8 cellular contexts compared by ENCODE assay signal in the genomic region with DNA sequence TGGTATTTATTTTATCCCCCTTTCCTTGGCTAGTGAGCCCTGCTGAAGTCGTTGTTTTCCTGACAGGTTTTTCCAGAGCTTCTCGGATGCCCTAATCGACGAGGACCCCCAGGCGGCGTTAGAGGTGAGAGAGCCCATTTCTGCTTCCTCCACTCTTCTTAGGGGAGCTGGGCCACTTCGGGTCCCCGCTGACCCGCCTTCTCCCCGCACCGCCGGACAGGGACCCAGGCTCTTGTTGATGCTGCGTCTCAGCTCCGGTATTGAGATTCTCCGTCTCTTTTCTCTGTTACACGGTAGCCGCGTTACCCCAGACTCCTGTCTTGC. TPM values are rescaled to one million over a fixed set of nuclear protein-coding genes. Genes with fewer than 3 reads are reported as not detected.
DNase-seq lines count a peak whose midpoint lies in the region; ATAC-seq, FAIRE-seq and TF ChIP-seq lines count a peak whose summit lies in the region.

No MANE protein-coding gene starts in this region.

- peaks cover 15% of the 10 kb centered on the region for H3K36me3 ChIP-seq in CD4-positive, CD25-positive, alpha-beta regulatory T cell (ENCODE audit: control insufficient read depth, insufficient read depth, low read length)
- H3K36me3 ChIP-seq in body of pancreas (replicated peaks in 1 of 2; ENCODE audit: insufficient read depth in 1 of 2, low read depth in 2 of 2), result no peaks in the 10 kb centered on the region
- peaks cover 0 to 12% of the 10 kb centered on the region in 2 experiments; a peak in 2 of 5 replicates for H3K36me3 ChIP-seq in HepG2 (replicated peaks in 1 of 2; ENCODE audit: control insufficient read depth in 1 of 2, insufficient read depth in 2 of 2, low read length in 2 of 2)
- H3K36me3 ChIP-seq in tibial nerve, result peaks cover 0 to 30% (median 0%) of the 10 kb centered on the region in 3 donors

- no peak for DNase-seq in CD4-positive, CD25-positive, alpha-beta regulatory T cell
- DNase-seq in body of pancreas (no peak), HepG2 (ENCODE audit: low spot score) (no peak), tibial nerve (ENCODE audit: low spot score in 2 of 2) (no peak), occipital lobe (lab: John Stamatoyannopoulos, UW) (no peak), NCI-H1694 treated with DMSO at 0.1 percent for 48 hours (lab: John Stamatoyannopoulos, UW) (no peak)

- H3K27ac Mint-ChIP-seq in CD4-positive, CD25-positive, alpha-beta regulatory T cell, result no peak overlapping the region

- in situ Hi-C loops in HepG2 (cut with HindIII; ENCODE audit: extremely low pct_ligation_motif_present, low pct_unique_long_range_greater_than_20kb), result loop anchor here (10.0 kb wide), 1 partner anchor 58 kb away; no protein-coding TSS in a partner anchor

- peak overlapping the region; percentile 80 for H3K4me2 ChIP-seq in HepG2 (ENCODE audit: low read depth, low read length)

- ATAC-seq in CD4-positive, CD25-positive, alpha-beta regulatory T cell (ENCODE audit: low read depth in 2 of 2), result peak; percentile 3 to 7
- peak; percentile 34 for ATAC-seq in GM19452 (IDR thresholded peaks at IDR 0.05; ENCODE audit: unreplicated experiment)
- peak; percentile 35 for ATAC-seq in HG03432 (IDR thresholded peaks at IDR 0.05; ENCODE audit: unreplicated experiment)
- peak; percentile 2 for ATAC-seq in body of pancreas
- ATAC-seq in HepG2, result peak; percentile 51

- no peaks in the 10 kb centered on the region for H3K27me3 ChIP-seq in CD4-positive, CD25-positive, alpha-beta regulatory T cell (ENCODE audit: control insufficient read depth, insufficient read depth, low read length)
- H3K27me3 ChIP-seq in body of pancreas (no peaks in the 10 kb centered on the region), HepG2 (ENCODE audit: control insufficient read depth in 1 of 2, insufficient read depth in 2 of 2, low read length in 2 of 2) (no peaks in the 10 kb centered on the region; a peak in 1 of 5 replicates), tibial nerve (no peaks in the 10 kb centered on the region)

- FAIRE-seq in HepG2 (lab: Jason Lieb, UNC), result no peak

- peaks cover 59% of the 10 kb centered on the region for H3K79me2 ChIP-seq in HepG2 (ENCODE audit: insufficient read depth, low read length)

- peak overlapping the region; percentile 98 for H3K9ac ChIP-seq in HepG2 (ENCODE audit: insufficient read depth, low read depth, low read length)

- H3K9me3 ChIP-seq in CD4-positive, CD25-positive, alpha-beta regulatory T cell (ENCODE audit: control insufficient read depth in 2 of 2, low read length in 2 of 2), result no peaks in the 10 kb centered on the region
- H3K9me3 ChIP-seq in body of pancreas (no peaks in the 10 kb centered on the region), HepG2 (ENCODE audit: low read length) (no peaks in the 10 kb centered on the region), tibial nerve (no peaks in the 10 kb centered on the region)

- 1% methylated on average over 18 of the region's 18 CpGs for WGBS in body of pancreas, 2 donors
- WGBS in HepG2 (ENCODE audit: low lambda C conversion rate), result 0% methylated on average over 18 of the region's 18 CpGs
- 0 to 1% methylated on average over 18 of the region's 18 CpGs for WGBS in tibial nerve, 2 donors

- H4K20me1 ChIP-seq in HepG2 (ENCODE audit: insufficient read depth, low read length), result no peaks in the 10 kb centered on the region

- H3K9me3 Mint-ChIP-seq in CD4-positive, CD25-positive, alpha-beta regulatory T cell, result no peaks in the 10 kb centered on the region

- peaks cover 9% of the 10 kb centered on the region for H3K36me3 Mint-ChIP-seq in CD4-positive, CD25-positive, alpha-beta regulatory T cell

- H3K27me3 Mint-ChIP-seq in CD4-positive, CD25-positive, alpha-beta regulatory T cell, result no peaks in the 10 kb centered on the region

- POLR2A ChIA-PET in HepG2 (lab: Yijun Ruan, JAX), result interaction anchor here (0.6 to 3.3 kb wide), 20 partner anchors 9 to 315 kb away, joined by 3 to 94 read pairs (median 4); a partner anchor contains a TSS

- peak overlapping the region; percentile 95 for H3K27ac ChIP-seq in CD4-positive, CD25-positive, alpha-beta regulatory T cell (ENCODE audit: insufficient read depth, low read length, poor library complexity, severe bottlenecking)
- H3K27ac ChIP-seq in body of pancreas (peak overlapping the region; percentile 96 to 100 (median 98)), HepG2 (ENCODE audit: extremely low read length, insufficient read depth, low read length) (peak overlapping the region; percentile 100), tibial nerve (peak overlapping the region; percentile 90 to 98 (median 96))

- H3K4me1 ChIP-seq in CD4-positive, CD25-positive, alpha-beta regulatory T cell (ENCODE audit: control insufficient read depth, insufficient read depth, low read length, poor library complexity, severe bottlenecking), result peaks cover 32% of the 10 kb centered on the region
- H3K4me1 ChIP-seq in body of pancreas (peaks cover 41% of the 10 kb centered on the region), HepG2 (ENCODE audit: insufficient read depth, low read length) (peaks cover 43% of the 10 kb centered on the region), tibial nerve (peaks cover 0 to 63% (median 27%) of the 10 kb centered on the region in 4 donors)

- TF ChIP-seq POLR2A in body of pancreas (IDR thresholded peaks at IDR 0.05) (no peak), HepG2 (IDR thresholded peaks at IDR 0.05; ENCODE audit: insufficient read depth in 1 of 2, low read depth in 2 of 2, low read length in 2 of 2) (no peak), tibial nerve (IDR thresholded peaks at IDR 0.05) (no peak)

- intact Hi-C loops in body of pancreas (cut with DNase I) (no loop called here), HepG2 (cut with micrococcal nuclease; ENCODE audit: unreplicated experiment) (loop anchor here (1.0 to 10.0 kb wide), 2 partner anchors 36 to 198 kb away; a partner anchor contains a TSS)

- TF ChIP-seq RAD21 in HepG2 (CRISPR knock-in tag; IDR thresholded peaks at IDR 0.05), result no peak

- no peak overlapping the region for H3K4me3 Mint-ChIP-seq in CD4-positive, CD25-positive, alpha-beta regulatory T cell

- H2AFZ ChIP-seq in HepG2 (ENCODE audit: low read length), result peak overlapping the region; percentile 66

- CTCF ChIA-PET in HepG2 (lab: Yijun Ruan, JAX; ENCODE audit: low intra/inter-chr PET ratio, low total read pairs), result no interaction called here

- H3K4me1 Mint-ChIP-seq in CD4-positive, CD25-positive, alpha-beta regulatory T cell, result peaks cover under 1 to 20% (median 14%) of the 10 kb centered on the region in 4 donors

- TSS peak; percentile 73 for BruUV-seq in HepG2 (replicated peaks; lab: Mats Ljungman, UMichigan)

- TF ChIP-seq EP300 in HepG2 (IDR thresholded peaks at IDR 0.05; ENCODE audit: low read depth in 2 of 2, low read length in 2 of 2) (no peak), HepG2 (CRISPR knock-in tag; IDR thresholded peaks at IDR 0.05; ENCODE audit: borderline replicate concordance) (no peak), tibial nerve (IDR thresholded peaks at IDR 0.05) (no peak)

- H3K4me3 ChIP-seq in CD4-positive, CD25-positive, alpha-beta regulatory T cell (ENCODE audit: low read depth, low read length), result peak overlapping the region; percentile 91
- H3K4me3 ChIP-seq in body of pancreas (peak overlapping the region; percentile 64 to 74), HepG2 (replicated peaks in 1 of 3; ENCODE audit: insufficient read depth in 1 of 3, low read depth in 2 of 3, low read length in 3 of 3) (peak overlapping the region; percentile 90 to 95 (median 92)), tibial nerve (peak overlapping the region; percentile 64 to 89 (median 76))

- TF ChIP-seq CTCF in body of pancreas (IDR thresholded peaks at IDR 0.05) (peak in 1 of 7 experiments; percentile 5), HepG2 (CRISPR knock-in tag; IDR thresholded peaks at IDR 0.05) (peak; percentile 36; the same call in 1 of the 2 replicates), tibial nerve (IDR thresholded peaks at IDR 0.05) (peak in 3 of 5 experiments; percentile 4 to 22 (median 10))

RNA-seq across cellular contexts. Expression of a gene that starts 0.3 kb away (rescaled TPM):
- 32.7 TPM for total RNA-seq in CD4-positive, CD25-positive, alpha-beta regulatory T cell
- polyA plus RNA-seq in CD4-positive, CD25-positive, alpha-beta regulatory T cell, result 10 to 100 TPM; 49.5 to 58.6 (median 55.3) TPM
- total RNA-seq in body of pancreas (10 to 100 TPM; 12.5 to 31.4 TPM), HepG2 (2016; rRNA removed; fragmentation: Illumina TruSeq; extraction: Trizol) (71.2 and 113 TPM in 2 replicates), tibial nerve (10 to 100 TPM; 27.3 to 47.3 (median 37.6) TPM), occipital lobe (90.5 TPM)
- total RNA-seq in HepG2 (2016; cell fraction: cytosol; rRNA removed; fragmentation: Illumina TruSeq; extraction: Trizol; ENCODE audit: low read depth), result 29.1 and 29.3 TPM in 2 replicates
- 71.6 and 119 TPM in 2 replicates for total RNA-seq in HepG2 (2016; cell fraction: insoluble cytoplasmic fraction; rRNA removed; fragmentation: Illumina TruSeq; extraction: Trizol)
- 37.8 and 38.6 TPM in 2 replicates for total RNA-seq in HepG2 (2016; cell fraction: membrane; rRNA removed; fragmentation: Illumina TruSeq; extraction: Trizol)
- total RNA-seq in HepG2 (2016; cell fraction: nucleus; rRNA removed; fragmentation: Illumina TruSeq; extraction: Trizol), result 38.3 and 46.1 TPM in 2 replicates
- 17.4 and 23.1 TPM in 2 replicates for polyA plus RNA-seq in HepG2 (2011; rRNA removed)
- 14.0 and 15.7 TPM in 2 replicates for polyA plus RNA-seq in HepG2 (2011; cell fraction: cytosol; rRNA removed)
- polyA plus RNA-seq in HepG2 (2011; cell fraction: nucleus; rRNA removed), result 8.9 and 11.4 TPM in 2 replicates
- 38.9 and 47.7 TPM in 2 replicates for polyA plus RNA-seq in HepG2 (2012)
- 34.3 and 35.9 TPM in 2 replicates for polyA plus RNA-seq in HepG2 (2016; cell fraction: cytosol; fragmentation: Illumina TruSeq; extraction: Trizol; ENCODE audit: low read depth)
- 114 and 117 TPM in 2 replicates for polyA plus RNA-seq in HepG2 (2016; cell fraction: insoluble cytoplasmic fraction; fragmentation: Illumina TruSeq; extraction: Trizol; ENCODE audit: low read depth)
- polyA plus RNA-seq in HepG2 (2016; cell fraction: membrane; fragmentation: Illumina TruSeq; extraction: Trizol; ENCODE audit: low read depth), result 33.9 and 34.2 TPM in 2 replicates
- 45.9 and 47.6 TPM in 2 replicates for polyA plus RNA-seq in HepG2 (2016; cell fraction: nucleus; fragmentation: Illumina TruSeq; extraction: Trizol; ENCODE audit: insufficient read depth, low read depth)
- 15.3 and 25.1 TPM in 2 replicates for polyA minus RNA-seq in HepG2 (2011; rRNA and poly(A)+ RNA removed; ENCODE audit: low replicate concordance)
- 11.3 and 12.1 TPM in 2 replicates for polyA minus RNA-seq in HepG2 (2011; cell fraction: cytosol; rRNA and poly(A)+ RNA removed)
- 40.0 and 48.8 TPM in 2 replicates for polyA minus RNA-seq in HepG2 (2011; cell fraction: nucleus; rRNA and poly(A)+ RNA removed)

RNA-seq across cellular contexts. Expression of a gene that starts 10.7 kb away (rescaled TPM):
- 12.1 TPM for total RNA-seq in CD4-positive, CD25-positive, alpha-beta regulatory T cell
- 1 to 10 TPM; 7.1 to 8.6 (median 7.4) TPM for polyA plus RNA-seq in CD4-positive, CD25-positive, alpha-beta regulatory T cell
- total RNA-seq in body of pancreas (1 to 10 TPM in 1 of 2 donors, not detected in 1; 3.9 TPM), HepG2 (2016; rRNA removed; fragmentation: Illumina TruSeq; extraction: Trizol) (7.1 and 7.7 TPM in 2 replicates), tibial nerve (1 to 10 TPM; 3.1 to 7.6 (median 6.0) TPM), occipital lobe (7.5 TPM)
- 1.3 and 1.4 TPM in 2 replicates for total RNA-seq in HepG2 (2016; cell fraction: cytosol; rRNA removed; fragmentation: Illumina TruSeq; extraction: Trizol; ENCODE audit: low read depth)
- total RNA-seq in HepG2 (2016; cell fraction: insoluble cytoplasmic fraction; rRNA removed; fragmentation: Illumina TruSeq; extraction: Trizol), result 7.2 and 7.8 TPM in 2 replicates
- 4.5 TPM in 2 replicates for total RNA-seq in HepG2 (2016; cell fraction: membrane; rRNA removed; fragmentation: Illumina TruSeq; extraction: Trizol)
- 6.4 and 6.6 TPM in 2 replicates for total RNA-seq in HepG2 (2016; cell fraction: nucleus; rRNA removed; fragmentation: Illumina TruSeq; extraction: Trizol)
- polyA plus RNA-seq in HepG2 (2011; rRNA removed), result 3.1 and 3.6 TPM in 2 replicates
- polyA plus RNA-seq in HepG2 (2011; cell fraction: cytosol; rRNA removed), result 2.0 and 3.9 TPM in 2 replicates
- polyA plus RNA-seq in HepG2 (2011; cell fraction: nucleus; rRNA removed), result 3.2 and 5.4 TPM in 2 replicates
- 10.3 and 11.8 TPM in 2 replicates for polyA plus RNA-seq in HepG2 (2012)
- polyA plus RNA-seq in HepG2 (2016; cell fraction: cytosol; fragmentation: Illumina TruSeq; extraction: Trizol; ENCODE audit: low read depth), result 1.7 and 2.8 TPM in 2 replicates
- polyA plus RNA-seq in HepG2 (2016; cell fraction: insoluble cytoplasmic fraction; fragmentation: Illumina TruSeq; extraction: Trizol; ENCODE audit: low read depth), result 13.5 and 15.9 TPM in 2 replicates
- polyA plus RNA-seq in HepG2 (2016; cell fraction: membrane; fragmentation: Illumina TruSeq; extraction: Trizol; ENCODE audit: low read depth), result 5.0 and 6.1 TPM in 2 replicates
- polyA plus RNA-seq in HepG2 (2016; cell fraction: nucleus; fragmentation: Illumina TruSeq; extraction: Trizol; ENCODE audit: insufficient read depth, low read depth), result 17.9 and 18.5 TPM in 2 replicates
- polyA minus RNA-seq in HepG2 (2011; rRNA and poly(A)+ RNA removed; ENCODE audit: low replicate concordance), result 0.30 and 1.6 TPM in 2 replicates
- 0.69 TPM in 1 of 2 replicates, not detected in the other for polyA minus RNA-seq in HepG2 (2011; cell fraction: cytosol; rRNA and poly(A)+ RNA removed)
- polyA minus RNA-seq in HepG2 (2011; cell fraction: nucleus; rRNA and poly(A)+ RNA removed), result 8.0 and 11.7 TPM in 2 replicates
